21 cellular contexts compared by ENCODE assay signal in the genomic region with DNA sequence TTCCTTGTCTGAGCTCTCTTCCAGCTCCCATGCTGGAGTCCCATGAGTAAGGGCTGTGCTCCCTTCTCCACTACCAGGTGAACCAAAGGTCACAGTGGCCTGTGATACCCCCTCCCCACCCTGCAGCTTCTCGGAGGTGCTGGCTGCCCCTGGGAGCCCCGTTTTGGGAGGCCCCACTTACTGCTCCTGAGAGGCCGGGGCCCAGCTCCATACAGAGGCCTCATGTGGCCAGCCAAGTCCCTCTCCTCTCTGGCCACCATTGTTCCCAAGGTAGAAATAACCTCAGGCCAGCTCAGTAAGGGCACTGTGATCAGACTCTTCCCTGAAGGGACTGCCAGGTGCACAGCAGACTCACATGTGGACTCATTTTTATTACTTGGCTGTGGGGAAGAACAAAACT. TPM values are rescaled to one million over a fixed set of nuclear protein-coding genes. Genes with fewer than 3 reads are reported as not detected.
DNase-seq lines count a peak whose midpoint lies in the region; ATAC-seq, FAIRE-seq and TF ChIP-seq lines count a peak whose summit lies in the region.
"Had no signal": no experiment of that assay in that cellular context is flagged by ENCODE, and none has a peak within 500 bp of the region (broad histone marks: within the 10 kb centered on the region; RNA-seq: fewer than 3 reads in every experiment).

No MANE protein-coding gene starts in this region.

- no peak overlapping the region for H2BK20ac ChIP-seq in IMR-90 (ENCODE audit: low read depth, low read length)

- H2BK120ac ChIP-seq in IMR-90 (ENCODE audit: low read depth, low read length) = no peak overlapping the region

- peaks cover 3% of the 10 kb centered on the region for H3K27me3 Mint-ChIP-seq in activated CD4-positive, alpha-beta memory T cell treated with anti-CD3 and anti-CD28 coated beads, Interleukin-2, amount 10 ng/mL, durations not matched to agents 7 days and 5 days
- no peaks in the 10 kb centered on the region for H3K27me3 Mint-ChIP-seq in activated CD4-positive, alpha-beta memory T cell treated with anti-CD3 and anti-CD28 coated beads for 36 hours
- H3K27me3 Mint-ChIP-seq: B cell had no signal

- FAIRE-seq in H54 (lab: Jason Lieb, UNC) = no peak
- FAIRE-seq: A204.1 had no signal

- H3K4me3 ChIP-seq in IMR-90 (ENCODE audit: insufficient read depth, low read depth, low read length) = no peak overlapping the region
- H3K4me3 ChIP-seq in fibroblast of lung (replicated peaks in 1 of 4; ENCODE audit: control extremely low read depth in 1 of 4, insufficient read depth in 1 of 4, low read depth in 3 of 4, low read length in 4 of 4) = no peak overlapping the region
- H3K4me3 ChIP-seq: prostate gland, upper lobe of right lung had no signal

- no peak overlapping the region for H2BK15ac ChIP-seq in IMR-90 (ENCODE audit: low read depth, low read length)

- H3K4me2 ChIP-seq in IMR-90 (ENCODE audit: low read depth, low read length) (no peak overlapping the region), fibroblast of lung (ENCODE audit: extremely low read depth, insufficient read depth, low read length) (no peak overlapping the region)
- H3K4me2 ChIP-seq: KMS-11 had no signal

- no peak overlapping the region for H4K5ac ChIP-seq in IMR-90 (ENCODE audit: low read depth, low read length)

- H3K36me3 Mint-ChIP-seq in activated CD4-positive, alpha-beta memory T cell treated with anti-CD3 and anti-CD28 coated beads, Interleukin-2, amount 10 ng/mL, durations not matched to agents 7 days and 5 days (ENCODE audit: low read depth) = peaks cover 4% of the 10 kb centered on the region
- no peaks in the 10 kb centered on the region for H3K36me3 Mint-ChIP-seq in activated CD4-positive, alpha-beta memory T cell treated with anti-CD3 and anti-CD28 coated beads for 36 hours

- H3K23ac ChIP-seq in IMR-90 (ENCODE audit: low read depth, low read length) = peak overlapping the region; percentile 64; the same call in 1 of the 2 replicates

- no peaks in the 10 kb centered on the region for H3K27me3 ChIP-seq in IMR-90 (ENCODE audit: control insufficient read depth, insufficient read depth, low read length)
- no peaks in the 10 kb centered on the region for H3K27me3 ChIP-seq in fibroblast of lung (ENCODE audit: control insufficient read depth, insufficient read depth, low read length)
- H3K27me3 ChIP-seq: upper lobe of right lung had no signal

- WGBS in IMR-90 (ENCODE audit: extremely low coverage in 2 of 2, insufficient read length in 1 of 2), 2 experiments = no CpG with 5 or more reads among the region's 3 CpGs

- H3K36me3 ChIP-seq in IMR-90 (ENCODE audit: control insufficient read depth, insufficient read depth, low read length) = peaks cover 2% of the 10 kb centered on the region; the same call in 1 of the 2 replicates
- no peaks in the 10 kb centered on the region for H3K36me3 ChIP-seq in fibroblast of lung (ENCODE audit: control insufficient read depth, insufficient read depth, low read length)
- H3K36me3 ChIP-seq: prostate gland, upper lobe of right lung had no signal

- peaks cover 9 to 92% of the 10 kb centered on the region in 2 experiments; a peak in 3 of 4 replicates for H3K79me1 ChIP-seq in IMR-90 (ENCODE audit: low read depth in 1 of 2, low read length in 2 of 2)

- no peak overlapping the region for H3K18ac ChIP-seq in IMR-90 (ENCODE audit: low read depth, low read length)

- peaks cover 81% of the 10 kb centered on the region for H3K4me1 Mint-ChIP-seq in activated CD4-positive, alpha-beta memory T cell treated with anti-CD3 and anti-CD28 coated beads, Interleukin-2, amount 10 ng/mL, durations not matched to agents 7 days and 5 days
- peaks cover 33% of the 10 kb centered on the region for H3K4me1 Mint-ChIP-seq in activated CD4-positive, alpha-beta memory T cell treated with anti-CD3 and anti-CD28 coated beads for 36 hours (ENCODE audit: low read depth)

- H3K4me3 Mint-ChIP-seq in activated CD4-positive, alpha-beta memory T cell treated with anti-CD3 and anti-CD28 coated beads, Interleukin-2, amount 10 ng/mL, durations not matched to agents 7 days and 5 days = peak overlapping the region; percentile 14
- no peak overlapping the region for H3K4me3 Mint-ChIP-seq in activated CD4-positive, alpha-beta memory T cell treated with anti-CD3 and anti-CD28 coated beads for 36 hours
- H3K4me3 Mint-ChIP-seq: activated T-helper 1 cell treated with anti-CD3 and anti-CD28 coated beads, Interleukin-12 subunit alpha, Interleukin-12 subunit beta, Interleukin-2, Interleukin-4 antibody, amounts not matched to agents 30 ng/mL and 10 ng/mL and 1 ng/mL, durations not matched to agents 14 hours and 24 hours and 36 hours; B cell had no signal

- H4K20me1 ChIP-seq in IMR-90 (ENCODE audit: insufficient read depth, low read length) (peaks cover 95% of the 10 kb centered on the region), fibroblast of lung (ENCODE audit: control insufficient read depth, extremely low read depth, insufficient read depth, low read length) (no peaks in the 10 kb centered on the region)

- no peak overlapping the region for H3K4ac ChIP-seq in IMR-90 (ENCODE audit: low read depth, low read length)

- dilution Hi-C loops in IMR-90 (cut with HindIII; ENCODE audit: low sequenced_read_pairs, unreplicated experiment) = no loop called here

- H3K27ac ChIP-seq in IMR-90 (ENCODE audit: insufficient read depth, low read length) (no peak overlapping the region), fibroblast of lung (ENCODE audit: insufficient read depth, low read length) (peak overlapping the region; percentile 26)
- H3K27ac ChIP-seq: KMS-11, prostate gland, upper lobe of right lung had no signal

- TF ChIP-seq POLR2A in IMR-90 (IDR thresholded peaks at IDR 0.05; ENCODE audit: low read depth, low read length) (no peak), H54 (IDR thresholded peaks at IDR 0.05; ENCODE audit: low read depth, low read length) (no peak)

- intact Hi-C loops in activated CD4-positive, alpha-beta memory T cell treated with anti-CD3 and anti-CD28 coated beads for 36 hours (cut with micrococcal nuclease) = no loop called here
- intact Hi-C loops in IMR-90 (cut with micrococcal nuclease) (no loop called here), posterior vena cava (cut with DNase I) (no loop called here)

- H4K8ac ChIP-seq in IMR-90 (ENCODE audit: low read depth in 2 of 2, low read length in 2 of 2) = no peak overlapping the region

- H3K14ac ChIP-seq in IMR-90 (replicated peaks; ENCODE audit: low read depth, low read length) = peak overlapping the region; percentile 65; the same call in 1 of the 2 replicates

- no peak for TF ChIP-seq CTCF in IMR-90 (conservative IDR thresholded peaks at IDR 0.05; ENCODE audit: low read depth, low read length)
- TF ChIP-seq CTCF in fibroblast of lung (conservative IDR thresholded peaks at IDR 0.05 in 1 of 2, IDR thresholded peaks at IDR 0.05 in 1 of 2; ENCODE audit: low read depth in 1 of 2, low read length in 2 of 2) = no peak

- H3K27ac Mint-ChIP-seq in activated CD4-positive, alpha-beta memory T cell treated with anti-CD3 and anti-CD28 coated beads, Interleukin-2, amount 10 ng/mL, durations not matched to agents 7 days and 5 days = peak overlapping the region; percentile 78
- H3K27ac Mint-ChIP-seq in activated CD4-positive, alpha-beta memory T cell treated with anti-CD3 and anti-CD28 coated beads for 36 hours = no peak overlapping the region
- H3K27ac Mint-ChIP-seq: activated T-helper 1 cell treated with anti-CD3 and anti-CD28 coated beads, Interleukin-12 subunit alpha, Interleukin-12 subunit beta, Interleukin-2, Interleukin-4 antibody, amounts not matched to agents 30 ng/mL and 10 ng/mL and 1 ng/mL, durations not matched to agents 14 hours and 24 hours and 36 hours; B cell had no signal

- in situ Hi-C loops in IMR-90 (cut with MboI; ENCODE audit: low sequenced_read_pairs) = no loop called here

- BruUV-seq in IMR-90 (replicated peaks; lab: Mats Ljungman, UMichigan) = no TSS peak

- H4K91ac ChIP-seq in IMR-90 (ENCODE audit: insufficient read depth, low read depth, low read length) = no peak overlapping the region

- ATAC-seq in IMR-90 (ENCODE audit: low read depth) (no peak), HG03045 (IDR thresholded peaks at IDR 0.05; ENCODE audit: unreplicated experiment) (no peak)
- ATAC-seq: HCT116 had no signal

- H3K56ac ChIP-seq in IMR-90 (ENCODE audit: extremely low read depth, insufficient read depth, low read length) = no peak overlapping the region

- no peaks in the 10 kb centered on the region for H3K9me3 ChIP-seq in IMR-90 (ENCODE audit: control insufficient read depth, insufficient read depth, low read length)
- no peaks in the 10 kb centered on the region for H3K9me3 ChIP-seq in fibroblast of lung (ENCODE audit: control insufficient read depth, insufficient read depth, low read depth, low read length)
- H3K9me3 ChIP-seq: prostate gland, upper lobe of right lung had no signal

- POLR2A ChIA-PET in activated CD4-positive, alpha-beta memory T cell treated with anti-CD3 and anti-CD28 coated beads, Interleukin-2, amount 10 ng/mL, durations not matched to agents 7 days and 5 days (lab: Charles Lee) = interaction anchor here (0.9 to 1.2 kb wide), 2 partner anchors 10 to 11 kb away, joined by 3 read pairs; no protein-coding TSS in a partner anchor
- POLR2A ChIA-PET in activated CD4-positive, alpha-beta memory T cell treated with anti-CD3 and anti-CD28 coated beads for 36 hours (lab: Charles Lee) = no interaction called here
- POLR2A ChIA-PET in IMR-90 (lab: Charles Lee; ENCODE audit: unreplicated experiment) = no interaction called here

- no peak overlapping the region for H2AFZ ChIP-seq in IMR-90 (replicated peaks; ENCODE audit: low read length, poor library complexity)
- H2AFZ ChIP-seq in fibroblast of lung (ENCODE audit: low read length) = no peak overlapping the region

- CTCF ChIA-PET in activated CD4-positive, alpha-beta memory T cell treated with anti-CD3 and anti-CD28 coated beads, Interleukin-2, amount 10 ng/mL, durations not matched to agents 7 days and 5 days (lab: Charles Lee) = interaction anchor here (1.3 kb wide), 1 partner anchor 50 kb away, joined by 4 read pairs; no protein-coding TSS in a partner anchor
- CTCF ChIA-PET in activated CD4-positive, alpha-beta memory T cell treated with anti-CD3 and anti-CD28 coated beads for 36 hours (lab: Charles Lee) = no interaction called here
- CTCF ChIA-PET in IMR-90 (lab: Yijun Ruan, JAX) = no interaction called here

- DNase-seq in activated CD4-positive, alpha-beta memory T cell treated with anti-CD3 and anti-CD28 coated beads, Interleukin-2, amount 10 ng/mL, durations not matched to agents 7 days and 5 days = no peak
- DNase-seq in activated CD4-positive, alpha-beta memory T cell treated with anti-CD3 and anti-CD28 coated beads for 36 hours = no peak
- DNase-seq in IMR-90 (no peak), fibroblast of lung (ENCODE audit: low read depth in 2 of 2) (no peak), posterior vena cava (ENCODE audit: low spot score) (peak; percentile 64), AG20443 (ENCODE audit: low spot score) (no peak), H54 (ENCODE audit: insufficient read length, low spot score) (no peak)
- DNase-seq: activated CD4-positive, alpha-beta T cell treated with anti-CD3 and anti-CD28 coated beads for 4 hours; COR-L47; DMS79 treated with DMSO at 0.1 percent for 48 hours; NCI-H187 treated with DMSO at 0.1 percent for 48 hours; SIG-M5; stimulated activated CD4-positive, alpha-beta T cell treated with anti-CD3 and anti-CD28 coated beads, Interleukin-12 subunit alpha, Interleukin-12 subunit beta, amount 100 ng/mL, for 4 hours; upper lobe of right lung had no signal

- H2AK5ac ChIP-seq in IMR-90 (ENCODE audit: low read depth, low read length) = no peak overlapping the region

- H3K9me3 Mint-ChIP-seq in activated CD4-positive, alpha-beta memory T cell treated with anti-CD3 and anti-CD28 coated beads, Interleukin-2, amount 10 ng/mL, durations not matched to agents 7 days and 5 days = no peaks in the 10 kb centered on the region
- H3K9me3 Mint-ChIP-seq in activated CD4-positive, alpha-beta memory T cell treated with anti-CD3 and anti-CD28 coated beads for 36 hours = no peaks in the 10 kb centered on the region
- H3K9me3 Mint-ChIP-seq: activated T-helper 1 cell treated with anti-CD3 and anti-CD28 coated beads, Interleukin-12 subunit alpha, Interleukin-12 subunit beta, Interleukin-2, Interleukin-4 antibody, amounts not matched to agents 30 ng/mL and 10 ng/mL and 1 ng/mL, durations not matched to agents 14 hours and 24 hours and 36 hours had no signal

- H3K9me1 ChIP-seq in IMR-90 (ENCODE audit: insufficient read depth, low read length) = peaks cover 72% of the 10 kb centered on the region

- no peak overlapping the region for H2BK5ac ChIP-seq in IMR-90 (ENCODE audit: low read depth, low read length, poor library complexity, severe bottlenecking)

- peak overlapping the region; percentile 93 for H2AK9ac ChIP-seq in IMR-90 (replicated peaks; ENCODE audit: low read depth, low read length, poor library complexity)

- no peak for TF ChIP-seq RAD21 in IMR-90 (IDR thresholded peaks at IDR 0.05; ENCODE audit: low read length)

- H3K79me2 ChIP-seq in fibroblast of lung (ENCODE audit: control insufficient read depth, insufficient read depth, low read length) = peaks cover 91% of the 10 kb centered on the region

- no peak overlapping the region for H3K9ac ChIP-seq in IMR-90 (ENCODE audit: low read depth, low read length)
- H3K9ac ChIP-seq in fibroblast of lung (ENCODE audit: insufficient read depth, low read length) = no peak overlapping the region
- H3K9ac ChIP-seq: KMS-11 had no signal

- H3K4me1 ChIP-seq in IMR-90 (ENCODE audit: control insufficient read depth, insufficient read depth, low read length) (peaks cover 40% of the 10 kb centered on the region), fibroblast of lung (ENCODE audit: control insufficient read depth, extremely low read depth, insufficient read depth, low read length) (peaks cover 34% of the 10 kb centered on the region)

RNA-seq across cellular contexts. Expression of gene RAB11FIP5, which starts 6.0 kb away (rescaled TPM):
- 10 to 100 TPM; 22.6 to 24.0 TPM for total RNA-seq in activated CD4-positive, alpha-beta memory T cell treated with anti-CD3 and anti-CD28 coated beads, Interleukin-2, amount 10 ng/mL, durations not matched to agents 7 days and 5 days
- total RNA-seq in activated CD4-positive, alpha-beta memory T cell treated with anti-CD3 and anti-CD28 coated beads for 36 hours = 10 to 100 TPM; 11.1 to 11.2 TPM
- total RNA-seq in IMR-90 (2012; rRNA removed) = 21.4 and 21.5 TPM in 2 replicates
- polyA plus RNA-seq in IMR-90 (2012; rRNA removed) = 34.5 and 36.0 TPM in 2 replicates
- 28.4 and 35.6 TPM in 2 replicates for polyA plus RNA-seq in IMR-90 (2012; cell fraction: cytosol; rRNA removed)
- 30.1 and 35.6 TPM in 2 replicates for polyA plus RNA-seq in IMR-90 (2012; cell fraction: nucleus; rRNA removed; ENCODE audit: low replicate concordance)
- 22.3 and 35.0 TPM in 2 replicates for total RNA-seq in fibroblast of lung
- polyA plus RNA-seq in fibroblast of lung = 27.7 TPM in 2 replicates
- 29.7 and 35.4 TPM in 2 replicates for polyA plus RNA-seq in fibroblast of lung (2012)
- polyA minus RNA-seq in fibroblast of lung (ENCODE audit: low replicate concordance) = 68.2 and 91.5 TPM in 2 replicates
- 10 to 100 TPM; 29.3 to 39.2 TPM for total RNA-seq in posterior vena cava

RNA-seq across cellular contexts. Expression of gene SFXN5, which starts 35.3 kb away (rescaled TPM):
- 1 to 10 TPM; 4.3 to 6.1 TPM for total RNA-seq in activated CD4-positive, alpha-beta memory T cell treated with anti-CD3 and anti-CD28 coated beads, Interleukin-2, amount 10 ng/mL, durations not matched to agents 7 days and 5 days
- 1 to 10 TPM; 4.5 to 7.6 TPM for total RNA-seq in activated CD4-positive, alpha-beta memory T cell treated with anti-CD3 and anti-CD28 coated beads for 36 hours
- total RNA-seq in IMR-90 (2012; rRNA removed) = 8.3 and 8.6 TPM in 2 replicates
- 14.3 and 17.0 TPM in 2 replicates for polyA plus RNA-seq in IMR-90 (2012; rRNA removed)
- 7.1 and 7.6 TPM in 2 replicates for polyA plus RNA-seq in IMR-90 (2012; cell fraction: cytosol; rRNA removed)
- polyA plus RNA-seq in IMR-90 (2012; cell fraction: nucleus; rRNA removed; ENCODE audit: low replicate concordance) = 48.0 and 54.3 TPM in 2 replicates
- total RNA-seq in fibroblast of lung = 10.0 and 13.9 TPM in 2 replicates
- polyA plus RNA-seq in fibroblast of lung = 5.8 and 11.0 TPM in 2 replicates
- 5.7 and 11.0 TPM in 2 replicates for polyA plus RNA-seq in fibroblast of lung (2012)
- 14.8 and 24.7 TPM in 2 replicates for polyA minus RNA-seq in fibroblast of lung (ENCODE audit: low replicate concordance)
- total RNA-seq in posterior vena cava = 10 to 100 TPM; 10.3 to 10.9 TPM
